In the genomic region with DNA sequence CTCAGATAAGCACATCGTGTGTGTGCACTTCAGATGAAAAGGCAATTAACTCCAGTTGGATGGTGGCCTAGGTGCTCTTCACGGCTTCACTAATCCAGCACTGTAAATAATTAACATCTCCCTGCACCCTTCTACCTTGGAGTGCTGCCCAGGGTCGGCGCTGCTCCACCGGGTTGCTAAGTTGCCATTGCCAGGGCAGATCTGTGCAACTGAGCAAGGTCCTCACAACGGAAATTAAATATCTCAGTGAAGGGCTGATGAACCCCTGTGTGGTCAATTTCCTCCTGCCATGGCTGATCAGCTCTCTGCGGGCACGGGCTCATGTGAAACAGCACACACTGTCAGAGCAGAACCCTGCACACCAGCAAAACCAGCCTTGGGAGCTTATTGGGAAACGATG, we compare ENCODE assay signal across 10 cellular contexts.
A peak's percentile ranks its signal among the peaks of the same experiment; 100 is the strongest.
DNase-seq lines count a peak whose midpoint lies in the region; ATAC-seq and TF ChIP-seq lines count a peak whose summit lies in the region.
"Had no signal": no experiment of that assay in that cellular context is flagged by ENCODE, and none has a peak within 500 bp of the region (broad histone marks: within the 10 kb centered on the region; RNA-seq: fewer than 3 reads in every experiment).

No MANE protein-coding gene starts in this region.

- H3K9me3 ChIP-seq in left ventricle myocardium inferior (replicated peaks) (no peaks in the 10 kb centered on the region), sigmoid colon (no peaks in the 10 kb centered on the region)
- H3K9me3 ChIP-seq: SJCRH30 had no signal

- no peak for TF ChIP-seq POLR2A in sigmoid colon (IDR thresholded peaks at IDR 0.05)

- no peaks in the 10 kb centered on the region for H3K27me3 ChIP-seq in left ventricle myocardium inferior (ENCODE audit: low read depth)
- no peaks in the 10 kb centered on the region for H3K27me3 ChIP-seq in sigmoid colon
- H3K27me3 ChIP-seq: SJCRH30 had no signal

- ATAC-seq in GM18870 (IDR thresholded peaks at IDR 0.05; ENCODE audit: unreplicated experiment): no peak
- ATAC-seq in GM21390 (IDR thresholded peaks at IDR 0.05; ENCODE audit: unreplicated experiment): no peak

- 13 to 61% methylated on average over 9 of the region's 9 CpGs for WGBS in sigmoid colon, 2 donors

- H3K4me1 ChIP-seq in left ventricle myocardium inferior (peaks cover 25% of the 10 kb centered on the region), sigmoid colon (peaks cover 0 to 14% (median 10%) of the 10 kb centered on the region in 4 donors)
- H3K4me1 ChIP-seq: SJCRH30 had no signal

- TF ChIP-seq CTCF in left ventricle myocardium inferior (IDR thresholded peaks at IDR 0.05; ENCODE audit: borderline replicate concordance) (no peak), sigmoid colon (IDR thresholded peaks at IDR 0.05) (no peak)

- peak; percentile 89 for DNase-seq in NCI-H69 (lab: John Stamatoyannopoulos, UW)
- DNase-seq in left ventricle myocardium inferior: peak; percentile 78
- peak; percentile 70 for DNase-seq in sigmoid colon
- DNase-seq in AG08396 (ENCODE audit: low spot score): no peak
- no peak for DNase-seq in 8988T
- DNase-seq: activated T-cell treated with anti-CD3 and anti-CD28 coated beads, Interleukin-2, amount 50 U/mL, for 24 hours; SJCRH30 had no signal

- intact Hi-C loops in left ventricle myocardium inferior (cut with micrococcal nuclease) (no loop called here), sigmoid colon (cut with DNase I) (no loop called here)

- TF ChIP-seq EP300 in Ishikawa (IDR thresholded peaks at IDR 0.05; ENCODE audit: borderline replicate concordance) (no peak), sigmoid colon (IDR thresholded peaks at IDR 0.05) (no peak)

- no peak for TF ChIP-seq RAD21 in Ishikawa (IDR thresholded peaks at IDR 0.05; ENCODE audit: low read depth)

- H3K27ac ChIP-seq in left ventricle myocardium inferior (replicated peaks): peak overlapping the region; percentile 58
- no peak overlapping the region for H3K27ac ChIP-seq in sigmoid colon
- H3K27ac ChIP-seq: SJCRH30 had no signal

- H3K36me3 ChIP-seq in left ventricle myocardium inferior: no peaks in the 10 kb centered on the region
- no peaks in the 10 kb centered on the region for H3K36me3 ChIP-seq in sigmoid colon
- H3K36me3 ChIP-seq: SJCRH30 had no signal

- H3K4me3 ChIP-seq in left ventricle myocardium inferior: no peak overlapping the region
- no peak overlapping the region for H3K4me3 ChIP-seq in sigmoid colon
- H3K4me3 ChIP-seq: SJCRH30 had no signal

TF ChIP-seq in Ishikawa, 13 proteins besides CTCF, POLR2A, EP300 and RAD21:
- TF ChIP-seq NFIC (IDR thresholded peaks at IDR 0.05) (peak; percentile 13; the same call in 1 of the 2 replicates), EGR1 (IDR thresholded peaks at IDR 0.05) (no peak)

Comparison
In these comparisons a context has a peak if more than half of its experiments do, and no peak if none do; other contexts are left out.
1. DNase-seq: peak in NCI-H69 (single experiment), left ventricle myocardium inferior (single experiment) and sigmoid colon (single experiment); none in AG08396 (single experiment) and 8988T (single experiment).